Comparison of ENCODE assay signal across 8 cellular contexts in genomic region chr1:206905295-206906164, GRCh38. TPM values are rescaled to one million over a fixed set of nuclear protein-coding genes. Genes with fewer than 3 reads are reported as not detected.
DNase-seq lines count a peak whose midpoint lies in the region; ATAC-seq, FAIRE-seq and TF ChIP-seq lines count a peak whose summit lies in the region.

No MANE protein-coding gene starts in this region.

- peak overlapping the region; percentile 51 for H3K4me3 Mint-ChIP-seq in activated naive CD8-positive, alpha-beta T cell treated with anti-CD3 and anti-CD28 coated beads, Interleukin-2, amount 10 ng/mL, durations not matched to agents 7 days and 5 days

- H3K4me1 ChIP-seq in ovary (ENCODE audit: insufficient read depth), result peaks cover 4% of the 10 kb centered on the region

- WGBS in ovary, 3 donors, result 57 to 73% (median 63%) methylated on average over 4 of the region's 4 CpGs

- peak overlapping the region; percentile 66 for H3K27ac Mint-ChIP-seq in activated naive CD8-positive, alpha-beta T cell treated with anti-CD3 and anti-CD28 coated beads, Interleukin-2, amount 10 ng/mL, durations not matched to agents 7 days and 5 days

- no peaks in the 10 kb centered on the region for H3K27me3 Mint-ChIP-seq in activated naive CD8-positive, alpha-beta T cell treated with anti-CD3 and anti-CD28 coated beads, Interleukin-2, amount 10 ng/mL, durations not matched to agents 7 days and 5 days

- TF ChIP-seq POLR2A in ovary (IDR thresholded peaks at IDR 0.05) (no peak), GM12892 (IDR thresholded peaks at IDR 0.05; ENCODE audit: low read depth, low read length) (no peak)

- intact Hi-C loops in posterior vena cava (cut with DNase I) (loop anchor here (5.0 to 10.0 kb wide), 2 partner anchors 171 to 178 kb away; no protein-coding TSS in a partner anchor), ovary (cut with DNase I) (no loop called here)

- POLR2A ChIA-PET in activated naive CD8-positive, alpha-beta T cell treated with anti-CD3 and anti-CD28 coated beads, Interleukin-2, amount 10 ng/mL, durations not matched to agents 7 days and 5 days (lab: Charles Lee), result interaction anchor here (0.6 to 1.2 kb wide), 4 partner anchors 9 to 270 kb away, joined by 3 to 4 read pairs (median 3); partner anchors contain the start of genes DYRK3 and FCMR

- ATAC-seq in GM18498 (IDR thresholded peaks at IDR 0.05; ENCODE audit: unreplicated experiment) (peak; percentile 50), HG03460 (IDR thresholded peaks at IDR 0.05; ENCODE audit: unreplicated experiment) (peak; percentile 74)
- peak; percentile 33 for ATAC-seq in activated naive CD8-positive, alpha-beta T cell treated with anti-CD3 and anti-CD28 coated beads, Interleukin-2, amount 10 ng/mL, durations not matched to agents 7 days and 5 days (ENCODE audit: low read depth)

- no peak for TF ChIP-seq EP300 in ovary (IDR thresholded peaks at IDR 0.05)

- peaks cover 31% of the 10 kb centered on the region for H3K4me1 Mint-ChIP-seq in activated naive CD8-positive, alpha-beta T cell treated with anti-CD3 and anti-CD28 coated beads, Interleukin-2, amount 10 ng/mL, durations not matched to agents 7 days and 5 days

- peaks cover 35% of the 10 kb centered on the region for H3K36me3 Mint-ChIP-seq in activated naive CD8-positive, alpha-beta T cell treated with anti-CD3 and anti-CD28 coated beads, Interleukin-2, amount 10 ng/mL, durations not matched to agents 7 days and 5 days

- H3K27me3 ChIP-seq in ovary, result no peaks in the 10 kb centered on the region

- DNase-seq in activated naive CD8-positive, alpha-beta T cell treated with anti-CD3 and anti-CD28 coated beads, Interleukin-2, amount 10 ng/mL, durations not matched to agents 7 days and 5 days, result no peak
- DNase-seq in posterior vena cava (ENCODE audit: low spot score), result peak; percentile 17
- no peak for DNase-seq in ovary
- DNase-seq in cortex of kidney (lab: John Stamatoyannopoulos, UW), result no peak
- DNase-seq in GM12892 (ENCODE audit: insufficient read length), result no peak
- no peak for DNase-seq in NCI-H1048 (lab: John Stamatoyannopoulos, UW)

- H3K36me3 ChIP-seq in ovary, result no peaks in the 10 kb centered on the region

- H3K4me3 ChIP-seq in ovary, result no peak overlapping the region

- H3K9me3 ChIP-seq in ovary, result no peaks in the 10 kb centered on the region

- no peak overlapping the region for H3K27ac ChIP-seq in ovary

- TF ChIP-seq CTCF in ovary (IDR thresholded peaks at IDR 0.05), result no peak

- H3K9me3 Mint-ChIP-seq in activated naive CD8-positive, alpha-beta T cell treated with anti-CD3 and anti-CD28 coated beads, Interleukin-2, amount 10 ng/mL, durations not matched to agents 7 days and 5 days, result no peaks in the 10 kb centered on the region

- no peak for FAIRE-seq in GM12892 (lab: Jason Lieb, UNC)

RNA-seq across cellular contexts. Expression of gene IL24, which starts 8.3 kb away (rescaled TPM):
- not detected for total RNA-seq in activated naive CD8-positive, alpha-beta T cell treated with anti-CD3 and anti-CD28 coated beads, Interleukin-2, amount 10 ng/mL, durations not matched to agents 7 days and 5 days
- total RNA-seq in posterior vena cava (not detected), ovary (1 to 10 TPM in 1 of 7 donors, under 1 TPM in 1, not detected in 5; 0.72 to 1.8 TPM)
- under 1 TPM in 1 of 2 donors, not detected in 1; 0.10 TPM for polyA plus RNA-seq in ovary
- 12.3 TPM for polyA plus RNA-seq in GM12892 (2012; ENCODE audit: missing spikeins)

RNA-seq across cellular contexts. Expression of gene FCMR, which starts 16.2 kb away (rescaled TPM):
- 100 to 1,000 TPM; 145 to 159 TPM for total RNA-seq in activated naive CD8-positive, alpha-beta T cell treated with anti-CD3 and anti-CD28 coated beads, Interleukin-2, amount 10 ng/mL, durations not matched to agents 7 days and 5 days
- total RNA-seq in posterior vena cava (1 to 10 TPM; 1.4 to 3.3 TPM), ovary (1 to 10 TPM in 4 of 7 donors, under 1 TPM in 3; 0.38 to 8.4 (median 1.6) TPM)
- 1 to 10 TPM; 2.6 to 6.5 TPM for polyA plus RNA-seq in ovary
- polyA plus RNA-seq in GM12892 (2012; ENCODE audit: missing spikeins), result 110 TPM

RNA-seq across cellular contexts. Expression of gene IL20, which starts 40.1 kb away (rescaled TPM):
- total RNA-seq in activated naive CD8-positive, alpha-beta T cell treated with anti-CD3 and anti-CD28 coated beads, Interleukin-2, amount 10 ng/mL, durations not matched to agents 7 days and 5 days, result not detected
- total RNA-seq in posterior vena cava, result not detected
- 1 to 10 TPM in 1 of 7 donors, not detected in 6; 2.6 TPM for total RNA-seq in ovary
- under 1 TPM in 1 of 2 donors, not detected in 1; 0.30 TPM for polyA plus RNA-seq in ovary
- not detected for polyA plus RNA-seq in GM12892 (2012; ENCODE audit: missing spikeins)

RNA-seq across cellular contexts. Expression of gene PIGR, which starts 40.7 kb away (rescaled TPM):
- total RNA-seq in activated naive CD8-positive, alpha-beta T cell treated with anti-CD3 and anti-CD28 coated beads, Interleukin-2, amount 10 ng/mL, durations not matched to agents 7 days and 5 days, result not detected
- total RNA-seq in posterior vena cava (under 1 TPM; 0.33 to 0.79 TPM), ovary (1 to 10 TPM in 3 of 7 donors, under 1 TPM in 3, not detected in 1; 0.10 to 5.3 (median 1.2) TPM)
- polyA plus RNA-seq in ovary, result under 1 TPM; 0.04 to 0.07 TPM
- 55.2 TPM for polyA plus RNA-seq in GM12892 (2012; ENCODE audit: missing spikeins)

Comparison
In these comparisons a context has a peak if more than half of its experiments do, and no peak if none do; other contexts are left out.
1. RNA of gene FCMR, which starts 16.2 kb away (total RNA-seq): 145 to 159 TPM in activated naive CD8-positive, alpha-beta T cell treated with anti-CD3 and anti-CD28 coated beads, Interleukin-2, amount 10 ng/mL, durations not matched to agents 7 days and 5 days; 1.4 to 3.3 TPM in posterior vena cava and 0.38 to 8.4 TPM in ovary; every median in the first group is over 10 times any median in the second.
2. intact Hi-C loops: an anchor here in posterior vena cava (5.0 to 10.0 kb wide); none called in ovary.
3. Peak in every context shown above with its lines, with median percentiles within 50 percentile points of each other: ATAC-seq.